Comparison of ENCODE assay signal across 1 cellular context in the genomic region with DNA sequence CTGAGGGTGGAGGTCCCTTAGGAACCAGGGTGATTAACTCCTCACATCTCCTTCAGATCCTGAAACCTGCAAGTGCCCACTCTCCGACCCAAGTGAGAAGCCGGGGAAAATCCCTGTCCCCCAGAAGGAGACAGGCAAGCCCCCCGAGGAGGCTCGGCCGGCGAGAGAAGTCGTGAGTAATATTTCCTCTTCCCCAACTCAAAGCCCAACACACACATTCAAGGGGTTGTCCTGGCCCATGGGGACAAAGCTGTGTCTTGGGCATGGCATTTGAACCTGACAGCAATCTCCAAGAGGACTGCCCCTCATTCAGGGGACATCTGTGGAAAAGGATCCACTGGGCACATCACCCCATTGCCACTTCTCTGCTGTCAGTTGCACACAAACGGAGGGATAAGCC.
TF ChIP-seq lines count a peak whose summit lies in the region.

No MANE protein-coding gene starts in this region.

TF ChIP-seq in WTC11, 78 proteins besides CTCF, POLR2A, EP300 and RAD21 (continued from another document):
- TF ChIP-seq, protein P1, sequence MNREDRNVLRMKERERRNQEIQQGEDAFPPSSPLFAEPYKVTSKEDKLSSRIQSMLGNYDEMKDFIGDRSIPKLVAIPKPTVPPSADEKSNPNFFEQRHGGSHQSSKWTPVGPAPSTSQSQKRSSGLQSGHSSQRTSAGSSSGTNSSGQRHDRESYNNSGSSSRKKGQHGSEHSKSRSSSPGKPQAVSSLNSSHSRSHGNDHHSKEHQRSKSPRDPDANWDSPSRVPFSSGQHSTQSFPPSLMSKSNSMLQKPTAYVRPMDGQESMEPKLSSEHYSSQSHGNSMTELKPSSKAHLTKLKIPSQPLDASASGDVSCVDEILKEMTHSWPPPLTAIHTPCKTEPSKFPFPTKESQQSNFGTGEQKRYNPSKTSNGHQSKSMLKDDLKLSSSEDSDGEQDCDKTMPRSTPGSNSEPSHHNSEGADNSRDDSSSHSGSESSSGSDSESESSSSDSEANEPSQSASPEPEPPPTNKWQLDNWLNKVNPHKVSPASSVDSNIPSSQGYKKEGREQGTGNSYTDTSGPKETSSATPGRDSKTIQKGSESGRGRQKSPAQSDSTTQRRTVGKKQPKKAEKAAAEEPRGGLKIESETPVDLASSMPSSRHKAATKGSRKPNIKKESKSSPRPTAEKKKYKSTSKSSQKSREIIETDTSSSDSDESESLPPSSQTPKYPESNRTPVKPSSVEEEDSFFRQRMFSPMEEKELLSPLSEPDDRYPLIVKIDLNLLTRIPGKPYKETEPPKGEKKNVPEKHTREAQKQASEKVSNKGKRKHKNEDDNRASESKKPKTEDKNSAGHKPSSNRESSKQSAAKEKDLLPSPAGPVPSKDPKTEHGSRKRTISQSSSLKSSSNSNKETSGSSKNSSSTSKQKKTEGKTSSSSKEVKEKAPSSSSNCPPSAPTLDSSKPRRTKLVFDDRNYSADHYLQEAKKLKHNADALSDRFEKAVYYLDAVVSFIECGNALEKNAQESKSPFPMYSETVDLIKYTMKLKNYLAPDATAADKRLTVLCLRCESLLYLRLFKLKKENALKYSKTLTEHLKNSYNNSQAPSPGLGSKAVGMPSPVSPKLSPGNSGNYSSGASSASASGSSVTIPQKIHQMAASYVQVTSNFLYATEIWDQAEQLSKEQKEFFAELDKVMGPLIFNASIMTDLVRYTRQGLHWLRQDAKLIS (CRISPR knock-in tag; IDR thresholded peaks at IDR 0.05; ENCODE audit: borderline replicate concordance) = no peak
- TF ChIP-seq ZNF138 (CRISPR knock-in tag; conservative IDR thresholded peaks at IDR 0.05) = no peak
